In genomic region chr20:47502801-47503239, GRCh38 we compare ENCODE assay signal across 1 cellular context.
TF ChIP-seq lines count a peak whose summit lies in the region.

No MANE protein-coding gene starts in this region.

TF ChIP-seq in K562, 482 proteins besides CTCF, POLR2A, EP300 and RAD21 (continued from another document):
- TF ChIP-seq, protein P1, sequence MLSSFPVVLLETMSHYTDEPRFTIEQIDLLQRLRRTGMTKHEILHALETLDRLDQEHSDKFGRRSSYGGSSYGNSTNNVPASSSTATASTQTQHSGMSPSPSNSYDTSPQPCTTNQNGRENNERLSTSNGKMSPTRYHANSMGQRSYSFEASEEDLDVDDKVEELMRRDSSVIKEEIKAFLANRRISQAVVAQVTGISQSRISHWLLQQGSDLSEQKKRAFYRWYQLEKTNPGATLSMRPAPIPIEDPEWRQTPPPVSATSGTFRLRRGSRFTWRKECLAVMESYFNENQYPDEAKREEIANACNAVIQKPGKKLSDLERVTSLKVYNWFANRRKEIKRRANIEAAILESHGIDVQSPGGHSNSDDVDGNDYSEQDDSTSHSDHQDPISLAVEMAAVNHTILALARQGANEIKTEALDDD (IDR thresholded peaks at IDR 0.05) = peak; percentile 59
- TF ChIP-seq KAT8 (IDR thresholded peaks at IDR 0.05; ENCODE audit: low read depth) (0 out of 2 replicates have a peak, but pooled peaks have one; percentile 12), CBX8 (IDR thresholded peaks at IDR 0.05; ENCODE audit: borderline replicate concordance, extremely low read depth, low read depth, low read length, poor library complexity, severe bottlenecking) (no peak), KDM1A (IDR thresholded peaks at IDR 0.05) (0 out of 4 replicates have a peak, but pooled peaks of 1 of the 2 experiments have one; percentile 9), MAX (CRISPR knock-in tag; IDR thresholded peaks at IDR 0.05) (no peak)
- TF ChIP-seq, protein P2, sequence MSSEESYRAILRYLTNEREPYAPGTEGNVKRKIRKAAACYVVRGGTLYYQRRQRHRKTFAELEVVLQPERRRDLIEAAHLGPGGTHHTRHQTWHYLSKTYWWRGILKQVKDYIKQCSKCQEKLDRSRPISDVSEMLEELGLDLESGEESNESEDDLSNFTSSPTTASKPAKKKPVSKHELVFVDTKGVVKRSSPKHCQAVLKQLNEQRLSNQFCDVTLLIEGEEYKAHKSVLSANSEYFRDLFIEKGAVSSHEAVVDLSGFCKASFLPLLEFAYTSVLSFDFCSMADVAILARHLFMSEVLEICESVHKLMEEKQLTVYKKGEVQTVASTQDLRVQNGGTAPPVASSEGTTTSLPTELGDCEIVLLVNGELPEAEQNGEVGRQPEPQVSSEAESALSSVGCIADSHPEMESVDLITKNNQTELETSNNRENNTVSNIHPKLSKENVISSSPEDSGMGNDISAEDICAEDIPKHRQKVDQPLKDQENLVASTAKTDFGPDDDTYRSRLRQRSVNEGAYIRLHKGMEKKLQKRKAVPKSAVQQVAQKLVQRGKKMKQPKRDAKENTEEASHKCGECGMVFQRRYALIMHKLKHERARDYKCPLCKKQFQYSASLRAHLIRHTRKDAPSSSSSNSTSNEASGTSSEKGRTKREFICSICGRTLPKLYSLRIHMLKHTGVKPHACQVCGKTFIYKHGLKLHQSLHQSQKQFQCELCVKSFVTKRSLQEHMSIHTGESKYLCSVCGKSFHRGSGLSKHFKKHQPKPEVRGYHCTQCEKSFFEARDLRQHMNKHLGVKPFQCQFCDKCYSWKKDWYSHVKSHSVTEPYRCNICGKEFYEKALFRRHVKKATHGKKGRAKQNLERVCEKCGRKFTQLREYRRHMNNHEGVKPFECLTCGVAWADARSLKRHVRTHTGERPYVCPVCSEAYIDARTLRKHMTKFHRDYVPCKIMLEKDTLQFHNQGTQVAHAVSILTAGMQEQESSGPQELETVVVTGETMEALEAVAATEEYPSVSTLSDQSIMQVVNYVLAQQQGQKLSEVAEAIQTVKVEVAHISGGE (CRISPR knock-in tag; IDR thresholded peaks at IDR 0.05) = peak in 1 of 3 experiments; percentile 82; a peak in 2 of 6 replicates
